ENCODE assay signal across 9 cellular contexts in the genomic region with DNA sequence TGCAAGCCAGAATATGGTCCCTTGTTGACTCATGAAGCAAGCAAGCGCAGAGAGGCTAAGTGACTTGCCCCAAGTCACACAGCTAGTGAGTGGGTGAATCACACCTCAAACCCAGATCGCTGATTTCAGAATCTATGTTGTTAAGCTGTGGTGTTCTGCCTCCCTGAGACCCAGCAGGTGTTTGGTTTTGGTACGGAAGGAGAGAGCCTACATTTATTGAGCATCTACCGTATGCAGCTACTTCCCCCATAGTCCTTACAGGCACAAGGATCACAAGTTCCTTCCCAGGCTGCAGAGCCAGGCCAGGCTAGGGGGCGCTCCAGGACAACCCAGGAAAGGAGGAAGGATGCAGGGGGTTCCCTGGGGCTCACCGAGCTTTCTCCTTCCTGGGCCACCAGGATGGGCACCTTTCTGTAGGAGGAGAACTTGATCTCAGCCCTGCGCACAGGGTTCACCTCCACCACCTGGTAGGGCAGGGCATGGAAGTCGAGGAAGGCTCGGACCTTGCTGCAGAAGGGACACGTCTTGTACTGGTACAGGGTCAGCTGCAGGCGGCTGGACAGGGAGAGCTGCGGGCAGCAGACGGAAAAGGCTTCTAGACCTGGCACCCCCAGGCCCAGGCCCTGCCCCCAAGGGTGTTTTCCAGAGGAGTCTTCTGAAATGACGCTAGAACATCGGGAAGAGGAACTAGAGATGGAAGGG. TPM values are rescaled to one million over a fixed set of nuclear protein-coding genes. Genes with fewer than 3 reads are reported as not detected.
DNase-seq lines count a peak whose midpoint lies in the region; ATAC-seq and TF ChIP-seq lines count a peak whose summit lies in the region.
"Had no signal": no experiment of that assay in that cellular context is flagged by ENCODE, and none has a peak within 500 bp of the region (broad histone marks: within the 10 kb centered on the region; RNA-seq: fewer than 3 reads in every experiment).

No MANE protein-coding gene starts in this region.

- peaks cover 0 to 6% of the 10 kb centered on the region in 2 donors for H3K27me3 Mint-ChIP-seq in CD8-positive, alpha-beta memory T cell
- no peaks in the 10 kb centered on the region for H3K27me3 Mint-ChIP-seq in T-cell
- H3K27me3 Mint-ChIP-seq in dendritic cell treated with granulocyte-macrophage colony-stimulating factor and Interleukin-4, amounts not matched to agents 40 ng/mL and 50 ng/mL, for 4 days, result no peaks in the 10 kb centered on the region

- no peak overlapping the region for H3K4me3 ChIP-seq in CD8-positive, alpha-beta memory T cell (ENCODE audit: low read length)
- no peak overlapping the region for H3K4me3 ChIP-seq in HL-60 (replicated peaks; ENCODE audit: insufficient read depth, low read length)

- H3K27ac Mint-ChIP-seq in CD8-positive, alpha-beta memory T cell, result peak overlapping the region in 7 of 8 donors; percentile 12 to 77 (median 34)
- H3K27ac Mint-ChIP-seq in T-cell, result peak overlapping the region; percentile 71 to 80
- H3K27ac Mint-ChIP-seq in dendritic cell treated with granulocyte-macrophage colony-stimulating factor and Interleukin-4, amounts not matched to agents 40 ng/mL and 50 ng/mL, for 4 days, result peak overlapping the region; percentile 100

- no peaks in the 10 kb centered on the region for H3K27me3 ChIP-seq in CD8-positive, alpha-beta memory T cell (ENCODE audit: insufficient read depth, low read length, poor library complexity, severe bottlenecking)
- H3K27me3 ChIP-seq in HL-60 (ENCODE audit: insufficient read depth, poor library complexity, severe bottlenecking), result no peaks in the 10 kb centered on the region

- H3K9me3 ChIP-seq in CD8-positive, alpha-beta memory T cell (ENCODE audit: low read length), result no peaks in the 10 kb centered on the region

- POLR2A ChIA-PET in CD8-positive, alpha-beta memory T cell (lab: Charles Lee), result no interaction called here
- POLR2A ChIA-PET in T-cell (lab: Charles Lee), result no interaction called here

- H3K4me1 ChIP-seq in CD8-positive, alpha-beta memory T cell (ENCODE audit: insufficient read depth, low read length), result peaks cover 35% of the 10 kb centered on the region

- no peak for ATAC-seq in T-cell (replicated peaks in 1 of 4)

- peaks cover 0 to 49% (median 0%) of the 10 kb centered on the region in 3 donors for H3K36me3 Mint-ChIP-seq in CD8-positive, alpha-beta memory T cell
- H3K36me3 Mint-ChIP-seq in T-cell, result peaks cover 3% of the 10 kb centered on the region
- peaks cover 74% of the 10 kb centered on the region for H3K36me3 Mint-ChIP-seq in dendritic cell treated with granulocyte-macrophage colony-stimulating factor and Interleukin-4, amounts not matched to agents 40 ng/mL and 50 ng/mL, for 4 days (ENCODE audit: low read depth)

- H3K9me3 Mint-ChIP-seq in CD8-positive, alpha-beta memory T cell, result no peaks in the 10 kb centered on the region
- no peaks in the 10 kb centered on the region for H3K9me3 Mint-ChIP-seq in T-cell
- no peaks in the 10 kb centered on the region for H3K9me3 Mint-ChIP-seq in dendritic cell treated with granulocyte-macrophage colony-stimulating factor and Interleukin-4, amounts not matched to agents 40 ng/mL and 50 ng/mL, for 4 days

- peak overlapping the region; percentile 14 to 87 (median 63) for H3K4me3 Mint-ChIP-seq in CD8-positive, alpha-beta memory T cell
- H3K4me3 Mint-ChIP-seq in T-cell, result peak overlapping the region; percentile 31 to 95 (median 77)
- H3K4me3 Mint-ChIP-seq in dendritic cell treated with granulocyte-macrophage colony-stimulating factor and Interleukin-4, amounts not matched to agents 40 ng/mL and 50 ng/mL, for 4 days, result peak overlapping the region; percentile 94

- peak; percentile 47 for TF ChIP-seq CTCF in HL-60 (IDR thresholded peaks at IDR 0.05; ENCODE audit: insufficient read depth, low read length)

- peak overlapping the region; percentile 38 for H3K27ac ChIP-seq in CD8-positive, alpha-beta memory T cell (ENCODE audit: low read depth, low read length)
- H3K27ac ChIP-seq in HL-60 (replicated peaks) (no peak overlapping the region), substantia nigra (ENCODE audit: low read depth, low read length, poor library complexity, severe bottlenecking) (peak overlapping the region; percentile 49)

- intact Hi-C loops in dendritic cell treated with granulocyte-macrophage colony-stimulating factor and Interleukin-4, amounts not matched to agents 40 ng/mL and 50 ng/mL, for 4 days (cut with micrococcal nuclease), result no loop called here

- H3K4me1 Mint-ChIP-seq in CD8-positive, alpha-beta memory T cell, result peaks cover 29 to 41% (median 37%) of the 10 kb centered on the region in 3 donors
- H3K4me1 Mint-ChIP-seq in T-cell, result peaks cover 32 to 40% (median 38%) of the 10 kb centered on the region in 3 donors
- H3K4me1 Mint-ChIP-seq in dendritic cell treated with granulocyte-macrophage colony-stimulating factor and Interleukin-4, amounts not matched to agents 40 ng/mL and 50 ng/mL, for 4 days (ENCODE audit: low read depth), result peaks cover 34% of the 10 kb centered on the region

- H3K36me3 ChIP-seq in CD8-positive, alpha-beta memory T cell (ENCODE audit: insufficient read depth, low read length), result peaks cover 5% of the 10 kb centered on the region

- CTCF ChIA-PET in CD8-positive, alpha-beta memory T cell (lab: Charles Lee), result interaction anchor here (0.9 to 5.1 kb wide), 4 partner anchors 8 to 181 kb away, joined by 3 to 31 read pairs (median 3); no protein-coding TSS in a partner anchor
- CTCF ChIA-PET in T-cell (lab: Charles Lee), result no interaction called here

- DNase-seq in CD8-positive, alpha-beta memory T cell, result peak in 3 of 5 donors; percentile 31 to 48 (median 43)
- DNase-seq in HL-60 (ENCODE audit: low read depth in 1 of 2, low spot score in 1 of 2), result peak; percentile 65 to 83
- DNase-seq in T-cell, result peak in 7 of 34 experiments; percentile 21 to 50 (median 32)
- DNase-seq in medulla oblongata (ENCODE audit: extremely low spot score), result peak; percentile 61
- peak in 24 of 49 donors; percentile 8 to 66 (median 32) for DNase-seq in substantia nigra (lab: John Stamatoyannopoulos, UW)
- no peak for DNase-seq in germinal center (ENCODE audit: low spot score)
- no peak for DNase-seq in NK-92 (lab: John Stamatoyannopoulos, UW; ENCODE audit: unreplicated experiment)

RNA-seq across cellular contexts. Expression of a gene that starts 2.5 kb away (rescaled TPM):
- total RNA-seq in CD8-positive, alpha-beta memory T cell, result 10 to 100 TPM; 67.0 to 68.3 TPM
- polyA plus RNA-seq in CD8-positive, alpha-beta memory T cell, result 51.7 TPM
- total RNA-seq in T-cell, result 10 to 100 TPM; 60.2 to 91.7 (median 79.2) TPM

RNA-seq across cellular contexts. Expression of a gene that starts 24.2 kb away (rescaled TPM):
- total RNA-seq in CD8-positive, alpha-beta memory T cell, result not detected
- polyA plus RNA-seq in CD8-positive, alpha-beta memory T cell, result not detected
- not detected for total RNA-seq in T-cell
- total RNA-seq: RPMI7951 had no signal

RNA-seq across cellular contexts. Expression of a gene that starts 35.0 kb away (rescaled TPM):
- 10 to 100 TPM; 75.5 to 78.4 TPM for total RNA-seq in CD8-positive, alpha-beta memory T cell
- 137 TPM for polyA plus RNA-seq in CD8-positive, alpha-beta memory T cell
- total RNA-seq in T-cell, result 10 to 100 TPM; 50.0 to 85.9 (median 81.4) TPM

RNA-seq across cellular contexts. Expression of a gene that starts 57.0 kb away (rescaled TPM):
- total RNA-seq in CD8-positive, alpha-beta memory T cell, result 10 to 100 TPM; 17.7 to 17.8 TPM
- 19.8 TPM for polyA plus RNA-seq in CD8-positive, alpha-beta memory T cell
- 10 to 100 TPM; 11.8 to 21.0 (median 17.3) TPM for total RNA-seq in T-cell

RNA-seq across cellular contexts. Expression of a gene that starts 57.9 kb away (rescaled TPM):
- 10 to 100 TPM; 13.1 to 14.0 TPM for total RNA-seq in CD8-positive, alpha-beta memory T cell
- polyA plus RNA-seq in CD8-positive, alpha-beta memory T cell, result 13.5 TPM
- total RNA-seq in T-cell, result 10 to 100 TPM; 11.6 to 14.9 (median 13.8) TPM

Comparison
In these comparisons a context has a peak if more than half of its experiments do, and no peak if none do; other contexts are left out.
1. DNase-seq: peak in CD8-positive, alpha-beta memory T cell (3 of 5), HL-60 (2 of 2) and medulla oblongata (single experiment); none in germinal center (single experiment) and NK-92 (single experiment).
2. H3K27ac Mint-ChIP-seq: peak in every context shown above with its lines; median percentile 100 in dendritic cell treated with granulocyte-macrophage colony-stimulating factor and Interleukin-4, amounts not matched to agents 40 ng/mL and 50 ng/mL, for 4 days; 76 in T-cell; 34 in CD8-positive, alpha-beta memory T cell.
3. Peak in every context shown above with its lines, with median percentiles within 50 percentile points of each other: H3K4me3 Mint-ChIP-seq.